22 cellular contexts compared by ENCODE assay signal in the genomic region with DNA sequence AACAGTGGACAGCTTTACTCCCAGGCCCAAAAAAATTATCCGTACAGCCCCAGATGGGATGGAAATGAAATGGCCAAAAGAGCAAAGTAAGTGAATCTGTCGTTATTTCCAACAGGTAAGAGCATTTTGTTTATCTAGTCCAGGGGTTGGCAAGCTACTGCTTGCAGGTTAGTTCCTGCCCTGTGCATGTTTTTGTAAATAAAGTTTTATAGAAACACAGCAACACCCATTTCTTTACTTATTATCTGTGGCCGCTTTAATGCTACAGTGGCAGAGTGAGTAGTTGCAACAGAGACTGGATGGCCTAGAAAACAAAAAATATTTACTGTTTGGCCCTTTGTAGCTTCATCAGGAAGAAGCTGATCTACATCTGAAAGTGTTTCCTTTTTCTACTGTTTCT.
"Had no signal": no experiment of that assay in that cellular context is flagged by ENCODE, and none has a peak within 500 bp of the region (broad histone marks: within the 10 kb centered on the region; RNA-seq: fewer than 3 reads in every experiment).

No MANE protein-coding gene starts in this region.

- H3K27ac ChIP-seq: left ventricle myocardium inferior, lower lobe of right lung, pancreas, testis, tibial nerve had no signal

- H3K36me3 Mint-ChIP-seq: natural killer cell had no signal

- H3K4me1 ChIP-seq: left ventricle myocardium inferior, pancreas, tibial nerve had no signal

- H3K27me3 Mint-ChIP-seq: memory B cell; progenitor cell of endocrine pancreas; stimulated activated memory B cell treated with anti-CD40 and anti-IgM and Interleukin-4, amounts not matched to agents 10 μg/mL and 1 μg/mL and 100 μg/mL, for 72 hours; stimulated activated naive CD8-positive, alpha-beta T cell treated with anti-CD3 and anti-CD28 coated beads, Interleukin-15, amount 100 ng/mL, for 72 hours had no signal

- H3K4me3 Mint-ChIP-seq: memory B cell; mesothelial cell of epicardium; natural killer cell; neural crest cell; stimulated activated memory B cell treated with anti-CD40 and anti-IgM and Interleukin-4, amounts not matched to agents 10 μg/mL and 1 μg/mL and 100 μg/mL, for 72 hours; stimulated activated naive CD8-positive, alpha-beta T cell treated with anti-CD3 and anti-CD28 coated beads, Interleukin-15, amount 100 ng/mL, for 72 hours had no signal

- H3K36me3 ChIP-seq: lower lobe of right lung had no signal

- H3K27ac Mint-ChIP-seq: memory B cell; mesothelial cell of epicardium; natural killer cell; progenitor cell of endocrine pancreas; stimulated activated memory B cell treated with anti-CD40 and anti-IgM and Interleukin-4, amounts not matched to agents 10 μg/mL and 1 μg/mL and 100 μg/mL, for 72 hours had no signal

- DNase-seq: dermis blood vessel endothelial cell; esophagus squamous epithelium; foreskin fibroblast; glutamatergic neuron; kidney; left cardiac atrium; left ventricle myocardium inferior; lower lobe of right lung; natural killer cell; pancreas; right cardiac atrium; stimulated activated CD4-positive, alpha-beta T cell treated with anti-CD3 and anti-CD28 coated beads, Interleukin-4, amount 100 ng/mL, for 1 hour; stimulated activated CD8-positive, alpha-beta memory T cell treated with anti-CD3 and anti-CD28 coated beads, Interleukin-4, amount 100 ng/mL, for 48 hours; stimulated activated naive CD8-positive, alpha-beta T cell treated with anti-CD3 and anti-CD28 coated beads, Interleukin-15, amount 100 ng/mL, for 72 hours; testis had no signal

- H3K4me1 Mint-ChIP-seq: memory B cell; neural crest cell; stimulated activated memory B cell treated with anti-CD40 and anti-IgM and Interleukin-4, amounts not matched to agents 10 μg/mL and 1 μg/mL and 100 μg/mL, for 72 hours; stimulated activated naive CD8-positive, alpha-beta T cell treated with anti-CD3 and anti-CD28 coated beads, Interleukin-15, amount 100 ng/mL, for 72 hours had no signal

- FAIRE-seq: kidney, pancreas had no signal

- H3K9me3 ChIP-seq: esophagus squamous epithelium, gastroesophageal sphincter, left ventricle myocardium inferior, lower lobe of right lung, pancreas, testis, tibial nerve had no signal

- H3K27me3 ChIP-seq: esophagus squamous epithelium, gastroesophageal sphincter, pancreas, testis, tibial nerve had no signal

- H3K9me3 Mint-ChIP-seq: mesothelial cell of epicardium; natural killer cell; neural crest cell; stimulated activated memory B cell treated with anti-CD40 and anti-IgM and Interleukin-4, amounts not matched to agents 10 μg/mL and 1 μg/mL and 100 μg/mL, for 72 hours; stimulated activated naive CD8-positive, alpha-beta T cell treated with anti-CD3 and anti-CD28 coated beads, Interleukin-15, amount 100 ng/mL, for 72 hours had no signal

- ATAC-seq: gastroesophageal sphincter; left cardiac atrium; lower lobe of right lung; natural killer cell; pancreas; right cardiac atrium; stimulated activated memory B cell treated with anti-CD40 and anti-IgM and Interleukin-4, amounts not matched to agents 10 μg/mL and 1 μg/mL and 100 μg/mL, for 72 hours; stimulated activated naive CD8-positive, alpha-beta T cell treated with anti-CD3 and anti-CD28 coated beads, Interleukin-15, amount 100 ng/mL, for 72 hours had no signal

- H3K4me3 ChIP-seq: esophagus squamous epithelium, gastroesophageal sphincter, left ventricle myocardium inferior, lower lobe of right lung, pancreas, testis, tibial nerve had no signal
